ENCODE assay signal across 16 cellular contexts in genomic region chr2:234420406-234420805, GRCh38.
DNase-seq lines count a peak whose midpoint lies in the region; ATAC-seq and TF ChIP-seq lines count a peak whose summit lies in the region.
"Had no signal": no experiment of that assay in that cellular context is flagged by ENCODE, and none has a peak within 500 bp of the region (broad histone marks: within the 10 kb centered on the region; RNA-seq: fewer than 3 reads in every experiment).

No MANE protein-coding gene starts in this region.

- WGBS in trophoblast cell (ENCODE audit: extremely low coverage, insufficient coverage, insufficient read length), result no CpG with 5 or more reads among the region's 2 CpGs

- intact Hi-C loops in activated naive CD4-positive, alpha-beta T cell treated with anti-CD3 and anti-CD28 coated beads for 36 hours (cut with micrococcal nuclease), result no loop called here
- intact Hi-C loops in posterior vena cava (cut with DNase I), result no loop called here

- no peak overlapping the region for H3K27ac ChIP-seq in trophoblast cell (ENCODE audit: low read depth, low read length)
- H3K27ac ChIP-seq in brain microvascular endothelial cell, result no peak overlapping the region
- H3K27ac ChIP-seq: dorsolateral prefrontal cortex had no signal

- H2AK5ac ChIP-seq in trophoblast cell (ENCODE audit: low read length), result no peak overlapping the region

- no peak overlapping the region for H3K23ac ChIP-seq in trophoblast cell (ENCODE audit: low read length)

- H3K4me3 ChIP-seq in Loucy (ENCODE audit: low read length, poor library complexity, severe bottlenecking), result no peak overlapping the region
- no peak overlapping the region for H3K4me3 ChIP-seq in trophoblast cell (ENCODE audit: low read depth, low read length)
- H3K4me3 ChIP-seq in brain microvascular endothelial cell (ENCODE audit: low read depth, low read length), result no peak overlapping the region
- H3K4me3 ChIP-seq: dorsolateral prefrontal cortex, HAP-1, spleen had no signal

- no peaks in the 10 kb centered on the region for H4K20me1 ChIP-seq in Loucy (ENCODE audit: insufficient read depth, low read length, poor library complexity, severe bottlenecking)

- no peak overlapping the region for H3K4me2 ChIP-seq in Loucy (ENCODE audit: low read depth, low read length, poor library complexity, severe bottlenecking)
- H3K4me2 ChIP-seq in trophoblast cell (ENCODE audit: low read length), result no peak overlapping the region

- peaks cover 52% of the 10 kb centered on the region for H3K4me1 Mint-ChIP-seq in activated naive CD4-positive, alpha-beta T cell treated with anti-CD3 and anti-CD28 coated beads for 36 hours (ENCODE audit: low read depth)
- H3K4me1 Mint-ChIP-seq in effector memory CD8-positive, alpha-beta T cell (ENCODE audit: low read depth in 2 of 2), result peaks cover 46 to 64% of the 10 kb centered on the region in 2 donors

- H3K4me1 ChIP-seq in Loucy (ENCODE audit: insufficient read depth, low read length, poor library complexity, severe bottlenecking) (peaks cover 49% of the 10 kb centered on the region), trophoblast cell (ENCODE audit: control insufficient read depth in 1 of 2, insufficient read depth in 2 of 2, low read length in 2 of 2) (peaks cover 8 to 13% of the 10 kb centered on the region in 2 experiments)

- H3K14ac ChIP-seq in trophoblast cell (ENCODE audit: low read length), result no peak overlapping the region

- no peaks in the 10 kb centered on the region for H3K27me3 Mint-ChIP-seq in activated naive CD4-positive, alpha-beta T cell treated with anti-CD3 and anti-CD28 coated beads for 36 hours (ENCODE audit: low read depth)
- no peaks in the 10 kb centered on the region for H3K27me3 Mint-ChIP-seq in effector memory CD8-positive, alpha-beta T cell
- H3K27me3 Mint-ChIP-seq: activated CD4-positive, alpha-beta T cell treated with anti-CD3 and anti-CD28 coated beads, Interleukin-2, amount 10 ng/mL, durations not matched to agents 24 days and 14 days had no signal

- H2AFZ ChIP-seq in Loucy (ENCODE audit: low read length), result peak overlapping the region; percentile 30; the same call in 1 of the 2 replicates
- H2AFZ ChIP-seq in trophoblast cell (ENCODE audit: insufficient read depth, low read length, poor library complexity), result no peak overlapping the region

- TF ChIP-seq CTCF in Loucy (conservative IDR thresholded peaks at IDR 0.05; ENCODE audit: low read length) (no peak), brain microvascular endothelial cell (IDR thresholded peaks at IDR 0.05; ENCODE audit: low read depth, low read length, missing control alignments) (no peak)

- no peak for DNase-seq in activated naive CD4-positive, alpha-beta T cell treated with anti-CD3 and anti-CD28 coated beads for 36 hours
- DNase-seq in activated naive CD4-positive, alpha-beta T cell treated with Interleukin-2 at 50 U/mL for 16 hours, result no peak
- no peak for DNase-seq in effector memory CD8-positive, alpha-beta T cell
- DNase-seq in trophoblast cell (no peak), posterior vena cava (ENCODE audit: low spot score) (no peak), NCI-H2171 treated with DMSO at 0.1 percent for 48 hours (lab: John Stamatoyannopoulos, UW) (no peak), brain microvascular endothelial cell (no peak)
- DNase-seq: activated CD4-positive, alpha-beta T cell treated with anti-CD3 and anti-CD28 coated beads, Interleukin-2, amount 10 ng/mL, durations not matched to agents 24 days and 14 days; dorsolateral prefrontal cortex; NCI-H2107; SHP77; spleen; stimulated activated naive CD4-positive, alpha-beta T cell treated with Interleukin-2 at 50 U/mL for 16 hours; T-helper 9 cell had no signal

- peaks cover 4% of the 10 kb centered on the region for H3K36me3 Mint-ChIP-seq in activated naive CD4-positive, alpha-beta T cell treated with anti-CD3 and anti-CD28 coated beads for 36 hours (ENCODE audit: low read depth)
- H3K36me3 Mint-ChIP-seq in effector memory CD8-positive, alpha-beta T cell (ENCODE audit: insufficient read depth), result peaks cover 14% of the 10 kb centered on the region

- no peak overlapping the region for H2BK5ac ChIP-seq in trophoblast cell (ENCODE audit: low read depth, low read length, poor library complexity)

- CTCF ChIA-PET in activated naive CD4-positive, alpha-beta T cell treated with anti-CD3 and anti-CD28 coated beads for 36 hours (lab: Charles Lee), result interaction anchor here (0.6 to 1.2 kb wide), 3 partner anchors 8 to 80 kb away, joined by 3 to 4 read pairs (median 3); no protein-coding TSS in a partner anchor

- H2BK12ac ChIP-seq in trophoblast cell (ENCODE audit: low read length), result peak overlapping the region; percentile 82

- no peak overlapping the region for H3K4me3 Mint-ChIP-seq in activated naive CD4-positive, alpha-beta T cell treated with anti-CD3 and anti-CD28 coated beads for 36 hours
- peak overlapping the region; percentile 49 to 64 for H3K4me3 Mint-ChIP-seq in effector memory CD8-positive, alpha-beta T cell
- H3K4me3 Mint-ChIP-seq: activated CD4-positive, alpha-beta T cell treated with anti-CD3 and anti-CD28 coated beads, Interleukin-2, amount 10 ng/mL, durations not matched to agents 24 days and 14 days had no signal

- H3K9me2 ChIP-seq in Loucy (replicated peaks; ENCODE audit: low read depth, low read length), result no peaks in the 10 kb centered on the region

- no peaks in the 10 kb centered on the region for H3K27me3 ChIP-seq in Loucy (ENCODE audit: insufficient read depth, low read length, poor library complexity, severe bottlenecking)
- H3K27me3 ChIP-seq in trophoblast cell (ENCODE audit: insufficient read depth, low read length), result no peaks in the 10 kb centered on the region
- no peaks in the 10 kb centered on the region for H3K27me3 ChIP-seq in brain microvascular endothelial cell (replicated peaks)
- H3K27me3 ChIP-seq: dorsolateral prefrontal cortex, spleen had no signal

- in situ Hi-C loops in brain microvascular endothelial cell (cut with HindIII; ENCODE audit: low pct_ligation_motif_present, low sequenced_read_pairs), result no loop called here

- peak overlapping the region; percentile 33 for H4K91ac ChIP-seq in trophoblast cell (ENCODE audit: low read depth, low read length)

- H3K36me3 ChIP-seq in Loucy (ENCODE audit: insufficient read depth, low read length), result no peaks in the 10 kb centered on the region
- H3K36me3 ChIP-seq in trophoblast cell (ENCODE audit: control insufficient read depth in 1 of 2, insufficient read depth in 2 of 2, low read length in 2 of 2), result no peaks in the 10 kb centered on the region
- H3K36me3 ChIP-seq in brain microvascular endothelial cell (replicated peaks), result no peaks in the 10 kb centered on the region
- H3K36me3 ChIP-seq: HAP-1, spleen had no signal

- H2BK120ac ChIP-seq in trophoblast cell (ENCODE audit: insufficient read depth, low read length, poor library complexity), result peak overlapping the region; percentile 31

- peak overlapping the region; percentile 41 for H3K27ac Mint-ChIP-seq in activated naive CD4-positive, alpha-beta T cell treated with anti-CD3 and anti-CD28 coated beads for 36 hours
- H3K27ac Mint-ChIP-seq in effector memory CD8-positive, alpha-beta T cell, result peak overlapping the region; percentile 98 to 100
- H3K27ac Mint-ChIP-seq: activated CD4-positive, alpha-beta T cell treated with anti-CD3 and anti-CD28 coated beads, Interleukin-2, amount 10 ng/mL, durations not matched to agents 24 days and 14 days had no signal

- no peak for ATAC-seq in effector memory CD8-positive, alpha-beta T cell (replicated peaks)

- peak overlapping the region; percentile 18 for H3K9ac ChIP-seq in Loucy (ENCODE audit: low read depth, low read length, poor library complexity, severe bottlenecking)
- H3K9ac ChIP-seq in trophoblast cell (ENCODE audit: low read length), result no peak overlapping the region

- peaks cover 5% of the 10 kb centered on the region; the same call in 1 of the 2 replicates for H3F3A ChIP-seq in Loucy (ENCODE audit: low read depth)

- H3K79me2 ChIP-seq in Loucy (ENCODE audit: insufficient read depth, low read length), result no peaks in the 10 kb centered on the region
- H3K79me2 ChIP-seq in trophoblast cell (ENCODE audit: control insufficient read depth, insufficient read depth, low read length, poor library complexity), result no peaks in the 10 kb centered on the region

- no peak overlapping the region for H4K12ac ChIP-seq in trophoblast cell (ENCODE audit: low read depth, low read length)

- H3K79me1 ChIP-seq in trophoblast cell (ENCODE audit: low read length), result no peaks in the 10 kb centered on the region

- H3K4ac ChIP-seq in trophoblast cell (ENCODE audit: low read depth, low read length), result no peak overlapping the region

- peak overlapping the region; percentile 17 for H4K8ac ChIP-seq in trophoblast cell (ENCODE audit: low read depth, low read length)

- no peaks in the 10 kb centered on the region for H3K9me3 ChIP-seq in Loucy (ENCODE audit: insufficient read depth, low read depth, low read length)
- H3K9me3 ChIP-seq in trophoblast cell (ENCODE audit: insufficient read depth, low read depth, low read length), result peaks cover 4% of the 10 kb centered on the region
- H3K9me3 ChIP-seq: HAP-1 had no signal

- no peak overlapping the region for H3K18ac ChIP-seq in trophoblast cell (ENCODE audit: low read length)

- peaks cover 8% of the 10 kb centered on the region for H3K9me3 Mint-ChIP-seq in activated naive CD4-positive, alpha-beta T cell treated with anti-CD3 and anti-CD28 coated beads for 36 hours
- H3K9me3 Mint-ChIP-seq in effector memory CD8-positive, alpha-beta T cell, result peaks cover 3 to 8% of the 10 kb centered on the region in 2 donors
